ENCODE assay signal across 11 cellular contexts in genomic region chr7:21383217-21383832, GRCh38. TPM values are rescaled to one million over a fixed set of nuclear protein-coding genes. Genes with fewer than 3 reads are reported as not detected.
A peak's percentile ranks its signal among the peaks of the same experiment; 100 is the strongest.
DNase-seq lines count a peak whose midpoint lies in the region; ATAC-seq lines count a peak whose summit lies in the region.
"Had no signal": no experiment of that assay in that cellular context is flagged by ENCODE, and none has a peak within 500 bp of the region (broad histone marks: within the 10 kb centered on the region; RNA-seq: fewer than 3 reads in every experiment).

No MANE protein-coding gene starts in this region.

- H3K4me1 ChIP-seq in CD4-positive, alpha-beta memory T cell (ENCODE audit: insufficient read depth, low read length) = peaks cover 24% of the 10 kb centered on the region
- no peaks in the 10 kb centered on the region for H3K4me1 ChIP-seq in right cardiac atrium (ENCODE audit: control insufficient read depth, insufficient read depth, low read length)

- ATAC-seq in GM19324 (IDR thresholded peaks at IDR 0.05; ENCODE audit: low FRiP score, unreplicated experiment) (peak; percentile 34), HG02763 (IDR thresholded peaks at IDR 0.05; ENCODE audit: unreplicated experiment) (peak; percentile 39), HG03558 (IDR thresholded peaks at IDR 0.05; ENCODE audit: extremely low read depth, unreplicated experiment) (peak; percentile 24), right cardiac atrium (no peak), HG03097 (IDR thresholded peaks at IDR 0.05; ENCODE audit: low FRiP score, unreplicated experiment) (no peak)
- no peak for ATAC-seq in activated T-cell treated with anti-CD3 and anti-CD28 coated beads, Interleukin-2, amount 50 U/mL, for 72 hours (replicated peaks in 1 of 2)

- intact Hi-C loops in CD4-positive, alpha-beta memory T cell (cut with micrococcal nuclease) = no loop called here
- intact Hi-C loops in right cardiac atrium (cut with DNase I) = no loop called here

- H3K36me3 ChIP-seq in CD4-positive, alpha-beta memory T cell (ENCODE audit: insufficient read depth, low read length) = no peaks in the 10 kb centered on the region

- peaks cover 18 to 32% (median 24%) of the 10 kb centered on the region in 4 donors for H3K4me1 Mint-ChIP-seq in CD4-positive, alpha-beta memory T cell
- peaks cover 7% of the 10 kb centered on the region for H3K4me1 Mint-ChIP-seq in activated T-cell treated with anti-CD3 and anti-CD28 coated beads, Interleukin-2, amount 50 U/mL, for 72 hours (ENCODE audit: low read depth)

- H3K27me3 Mint-ChIP-seq in CD4-positive, alpha-beta memory T cell = no peaks in the 10 kb centered on the region
- no peaks in the 10 kb centered on the region for H3K27me3 Mint-ChIP-seq in activated T-cell treated with anti-CD3 and anti-CD28 coated beads, Interleukin-2, amount 50 U/mL, for 72 hours (ENCODE audit: low read depth)

- peaks cover 0 to 2% (median 0%) of the 10 kb centered on the region in 8 donors for H3K9me3 Mint-ChIP-seq in CD4-positive, alpha-beta memory T cell
- peaks cover 0 to under 1% of the 10 kb centered on the region in 2 donors for H3K9me3 Mint-ChIP-seq in activated T-cell treated with anti-CD3 and anti-CD28 coated beads, Interleukin-2, amount 50 U/mL, for 72 hours

- CTCF ChIA-PET in CD4-positive, alpha-beta memory T cell (lab: Charles Lee; ENCODE audit: partially characterized antibody) = interaction anchor here (0.8 to 1.5 kb wide), 5 partner anchors 8 to 127 kb away, joined by 3 to 6 read pairs (median 4); no protein-coding TSS in a partner anchor

- no peaks in the 10 kb centered on the region for H3K9me3 ChIP-seq in CD4-positive, alpha-beta memory T cell (ENCODE audit: control insufficient read depth in 1 of 2, low read length in 2 of 2)
- no peaks in the 10 kb centered on the region for H3K9me3 ChIP-seq in right cardiac atrium (ENCODE audit: control insufficient read depth, low read length)

- H3K4me3 Mint-ChIP-seq in CD4-positive, alpha-beta memory T cell = peak overlapping the region in 5 of 8 donors; percentile 30 to 66 (median 57)
- H3K4me3 Mint-ChIP-seq in activated T-cell treated with anti-CD3 and anti-CD28 coated beads, Interleukin-2, amount 50 U/mL, for 72 hours = peak overlapping the region in 1 of 2 donors; percentile 15
- H3K4me3 Mint-ChIP-seq: activated T-cell treated with anti-CD3 and anti-CD28 coated beads, Interleukin-2, amount 50 U/mL, for 4 hours had no signal

- no peak overlapping the region for H3K4me3 ChIP-seq in CD4-positive, alpha-beta memory T cell (ENCODE audit: low read length in 2 of 2)
- H3K4me3 ChIP-seq in right cardiac atrium (ENCODE audit: low read length) = no peak overlapping the region
- H3K4me3 ChIP-seq: lung had no signal

- H3K27me3 ChIP-seq in CD4-positive, alpha-beta memory T cell (ENCODE audit: insufficient read depth, low read length) = no peaks in the 10 kb centered on the region
- H3K27me3 ChIP-seq in right cardiac atrium (ENCODE audit: control insufficient read depth, insufficient read depth) = no peaks in the 10 kb centered on the region

- H3K27ac Mint-ChIP-seq in CD4-positive, alpha-beta memory T cell = peak overlapping the region in 6 of 7 donors; percentile 8 to 69 (median 48)
- H3K27ac Mint-ChIP-seq in activated T-cell treated with anti-CD3 and anti-CD28 coated beads, Interleukin-2, amount 50 U/mL, for 72 hours = no peak overlapping the region

- POLR2A ChIA-PET in CD4-positive, alpha-beta memory T cell (lab: Charles Lee; ENCODE audit: partially characterized antibody) = interaction anchor here (1.3 to 1.9 kb wide), 4 partner anchors 28 to 44 kb away, joined by 4 to 8 read pairs (median 6); partner anchors contain the start of gene SP4

- DNase-seq in CD4-positive, alpha-beta memory T cell = peak in 1 of 5 donors; percentile 17
- DNase-seq in NCI-H1417 (lab: John Stamatoyannopoulos, UW) = no peak
- no peak for DNase-seq in activated T-cell treated with anti-CD3 and anti-CD28 coated beads, Interleukin-2, amount 50 U/mL, for 72 hours
- DNase-seq in right cardiac atrium = no peak
- DNase-seq: activated T-cell treated with anti-CD3 and anti-CD28 coated beads, Interleukin-2, amount 50 U/mL, for 4 hours; NCI-H1048 had no signal

- no peaks in the 10 kb centered on the region for H3K36me3 Mint-ChIP-seq in CD4-positive, alpha-beta memory T cell
- peaks cover 0 to 2% of the 10 kb centered on the region in 2 donors for H3K36me3 Mint-ChIP-seq in activated T-cell treated with anti-CD3 and anti-CD28 coated beads, Interleukin-2, amount 50 U/mL, for 72 hours (ENCODE audit: insufficient read depth in 2 of 2)

- no peak overlapping the region for H3K27ac ChIP-seq in CD4-positive, alpha-beta memory T cell (ENCODE audit: low read depth, low read length)
- H3K27ac ChIP-seq in right cardiac atrium (ENCODE audit: low read length) = no peak overlapping the region

RNA-seq across cellular contexts. Expression of gene SP4, which starts 44.6 kb away (rescaled TPM):
- 10 to 100 TPM; 45.8 to 47.4 TPM for total RNA-seq in CD4-positive, alpha-beta memory T cell
- polyA plus RNA-seq in CD4-positive, alpha-beta memory T cell = 10 to 100 TPM in 1 of 2 donors, 1 to 10 TPM in 1; 8.2 to 11.5 TPM
- total RNA-seq in activated T-cell treated with anti-CD3 and anti-CD28 coated beads, Interleukin-2, amount 50 U/mL, for 72 hours = 10 to 100 TPM; 21.5 to 23.7 TPM
- total RNA-seq in right cardiac atrium = 10 to 100 TPM in 2 of 4 donors, 1 to 10 TPM in 2; 8.5 to 10.9 (median 10.2) TPM
- 3.1 TPM for polyA plus RNA-seq in right cardiac atrium

Comparison
In these comparisons a context has a peak if more than half of its experiments do, and no peak if none do; other contexts are left out.
1. ATAC-seq: peak in GM19324 (single experiment), HG02763 (single experiment) and HG03558 (single experiment); none in activated T-cell treated with anti-CD3 and anti-CD28 coated beads, Interleukin-2, amount 50 U/mL, for 72 hours (0 of 2), right cardiac atrium (0 of 2) and HG03097 (single experiment).